ENCODE assay signal across 16 cellular contexts in genomic region chr11:79396674-79397073, GRCh38. TPM values are rescaled to one million over a fixed set of nuclear protein-coding genes. Genes with fewer than 3 reads are reported as not detected.
"Had no signal": no experiment of that assay in that cellular context is flagged by ENCODE, and none has a peak within 500 bp of the region (broad histone marks: within the 10 kb centered on the region; RNA-seq: fewer than 3 reads in every experiment).

No MANE protein-coding gene starts in this region.

- H3K27me3 Mint-ChIP-seq: activated CD8-positive, alpha-beta memory T cell treated with anti-CD3 and anti-CD28 coated beads, Interleukin-2, amount 10 ng/mL, durations not matched to agents 7 days and 5 days; activated T-cell treated with anti-CD3 and anti-CD28 coated beads, Interleukin-2, amount 50 U/mL, for 24 hours had no signal

- H3K36me3 Mint-ChIP-seq: activated CD8-positive, alpha-beta memory T cell treated with anti-CD3 and anti-CD28 coated beads, Interleukin-2, amount 10 ng/mL, durations not matched to agents 7 days and 5 days; activated naive CD4-positive, alpha-beta T cell treated with anti-CD3 and anti-CD28 coated beads, Interleukin-2, amount 50 U/mL, for 24 hours; natural killer cell had no signal

- H3K27ac Mint-ChIP-seq: activated CD8-positive, alpha-beta memory T cell treated with anti-CD3 and anti-CD28 coated beads, Interleukin-2, amount 10 ng/mL, durations not matched to agents 7 days and 5 days; activated naive CD4-positive, alpha-beta T cell treated with anti-CD3 and anti-CD28 coated beads, Interleukin-2, amount 50 U/mL, for 24 hours; activated T-cell treated with anti-CD3 and anti-CD28 coated beads, Interleukin-2, amount 50 U/mL, for 24 hours; natural killer cell; type B pancreatic cell had no signal

- H3K36me3 ChIP-seq: esophagus muscularis mucosa, suprapubic skin had no signal

- ATAC-seq: activated CD4-positive, CD25-positive, alpha-beta regulatory T cell treated with anti-CD3 and anti-CD28 coated beads, Interleukin-2, amount 50 U/mL, for 24 hours; activated CD8-positive, alpha-beta memory T cell treated with anti-CD3 and anti-CD28 coated beads, Interleukin-2, amount 10 ng/mL, durations not matched to agents 7 days and 5 days; left lobe of liver; mucosa of descending colon; natural killer cell; sciatic nerve; stimulated activated naive CD8-positive, alpha-beta T cell treated with anti-CD3 and anti-CD28 coated beads, Interleukin-15, Interleukin-2, amounts not matched to agents 100 U/mL and 50 U/mL, for 24 hours had no signal

- H3K9me3 Mint-ChIP-seq: activated T-cell treated with anti-CD3 and anti-CD28 coated beads, Interleukin-2, amount 50 U/mL, for 24 hours had no signal

- H3K4me3 ChIP-seq: esophagus muscularis mucosa, mucosa of descending colon, suprapubic skin had no signal

- H3K4me1 Mint-ChIP-seq: activated CD8-positive, alpha-beta memory T cell treated with anti-CD3 and anti-CD28 coated beads, Interleukin-2, amount 10 ng/mL, durations not matched to agents 7 days and 5 days; activated naive CD4-positive, alpha-beta T cell treated with anti-CD3 and anti-CD28 coated beads, Interleukin-2, amount 50 U/mL, for 24 hours; natural killer cell had no signal

- H3K4me1 ChIP-seq: esophagus muscularis mucosa, suprapubic skin had no signal

- H3K4me3 Mint-ChIP-seq: activated CD8-positive, alpha-beta memory T cell treated with anti-CD3 and anti-CD28 coated beads, Interleukin-2, amount 10 ng/mL, durations not matched to agents 7 days and 5 days; activated naive CD4-positive, alpha-beta T cell treated with anti-CD3 and anti-CD28 coated beads, Interleukin-2, amount 50 U/mL, for 24 hours; activated T-cell treated with anti-CD3 and anti-CD28 coated beads, Interleukin-2, amount 50 U/mL, for 24 hours; natural killer cell; type B pancreatic cell had no signal

- H3K27me3 ChIP-seq: esophagus muscularis mucosa, suprapubic skin had no signal

- DNase-seq: activated CD4-positive, alpha-beta T cell treated with anti-CD3 and anti-CD28 coated beads, Interleukin-2, amount 50 U/mL, for 4 hours; activated CD8-positive, alpha-beta memory T cell treated with anti-CD3 and anti-CD28 coated beads, Interleukin-2, amount 10 ng/mL, durations not matched to agents 7 days and 5 days; activated effector memory CD4-positive, alpha-beta T cell treated with Interleukin-2 at 50 U/mL for 16 hours; activated T-cell treated with anti-CD3 and anti-CD28 coated beads, Interleukin-2, amount 50 U/mL, for 24 hours; mucosa of descending colon; natural killer cell; stimulated activated CD4-positive, alpha-beta T cell treated with anti-CD3 and anti-CD28 coated beads, Interleukin-12 subunit alpha, Interleukin-12 subunit beta, amount 100 ng/mL, for 4 hours; stimulated activated naive CD8-positive, alpha-beta T cell treated with anti-CD3 and anti-CD28 coated beads, Interleukin-15, Interleukin-2, amounts not matched to agents 100 U/mL and 50 U/mL, for 24 hours; T-helper 2 cell had no signal

- H3K27ac ChIP-seq: esophagus muscularis mucosa, suprapubic skin had no signal

RNA-seq across cellular contexts. Expression of gene TENM4, which starts 44.2 kb away (rescaled TPM):
- total RNA-seq: activated CD8-positive, alpha-beta memory T cell treated with anti-CD3 and anti-CD28 coated beads, Interleukin-2, amount 10 ng/mL, durations not matched to agents 7 days and 5 days had no signal
